Comparison of ENCODE assay signal across 10 cellular contexts in the genomic region with DNA sequence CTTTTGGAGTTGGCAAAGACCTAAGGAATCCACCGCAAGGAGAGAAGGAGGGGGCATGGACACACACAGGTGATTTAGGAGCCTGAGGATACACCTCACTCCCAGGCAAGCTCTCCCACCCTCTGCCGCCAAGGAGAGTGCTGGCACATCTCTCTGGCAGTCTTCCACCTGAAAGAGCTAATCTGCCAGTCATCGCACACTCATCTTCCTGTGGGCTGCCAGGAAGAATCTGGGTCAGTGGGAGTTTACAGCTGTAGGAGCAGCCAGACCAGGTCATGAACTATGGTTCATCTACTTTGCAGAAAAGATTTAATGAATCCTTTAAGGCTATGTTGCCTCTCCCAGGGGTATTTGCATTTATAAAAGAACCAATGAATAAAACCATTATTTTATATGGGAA.
A peak's percentile ranks its signal among the peaks of the same experiment; 100 is the strongest.
DNase-seq lines count a peak whose midpoint lies in the region; ATAC-seq and TF ChIP-seq lines count a peak whose summit lies in the region.
"Had no signal": no experiment of that assay in that cellular context is flagged by ENCODE, and none has a peak within 500 bp of the region (broad histone marks: within the 10 kb centered on the region; RNA-seq: fewer than 3 reads in every experiment).

No MANE protein-coding gene starts in this region.

- TF ChIP-seq EP300 in stomach (IDR thresholded peaks at IDR 0.05), result no peak

- H3K27ac ChIP-seq in stomach, result peak overlapping the region in 4 of 5 donors; percentile 14 to 73 (median 54)

- H3K9me3 ChIP-seq in stomach, result no peaks in the 10 kb centered on the region

- intact Hi-C loops in stomach (cut with DNase I; ENCODE audit: low total_unique reads), result no loop called here

- no peak for TF ChIP-seq CTCF in fibroblast of pulmonary artery (IDR thresholded peaks at IDR 0.05; ENCODE audit: low read length, missing control alignments)
- no peak for TF ChIP-seq CTCF in stomach (IDR thresholded peaks at IDR 0.05)
- TF ChIP-seq CTCF in type B pancreatic cell (conservative IDR thresholded peaks at IDR 0.05), result no peak

- WGBS in stomach, 5 donors, result 80 to 94% (median 86%) methylated on average over 3 of the region's 3 CpGs

- H3K27me3 ChIP-seq in stomach, result no peaks in the 10 kb centered on the region

- H3K27me3 Mint-ChIP-seq in T-helper 2 cell treated with Interferon-gamma antibody and Interleukin-4, amounts not matched to agents 5 μg/mL and 100 μg/mL, for 36 hours (ENCODE audit: low read depth), result peaks cover 7% of the 10 kb centered on the region
- H3K27me3 Mint-ChIP-seq in type B pancreatic cell, result no peaks in the 10 kb centered on the region

- H3K36me3 Mint-ChIP-seq in T-helper 2 cell treated with Interferon-gamma antibody and Interleukin-4, amounts not matched to agents 5 μg/mL and 100 μg/mL, for 36 hours (ENCODE audit: low read depth), result no peaks in the 10 kb centered on the region
- H3K36me3 Mint-ChIP-seq in type B pancreatic cell, result no peaks in the 10 kb centered on the region
- H3K36me3 Mint-ChIP-seq: activated CD4-positive, alpha-beta memory T cell treated with anti-CD3 and anti-CD28 coated beads for 36 hours had no signal

- H3K27ac Mint-ChIP-seq in T-helper 2 cell treated with Interferon-gamma antibody and Interleukin-4, amounts not matched to agents 5 μg/mL and 100 μg/mL, for 36 hours, result no peak overlapping the region
- H3K27ac Mint-ChIP-seq in type B pancreatic cell, result no peak overlapping the region
- H3K27ac Mint-ChIP-seq: activated CD4-positive, alpha-beta memory T cell treated with anti-CD3 and anti-CD28 coated beads for 36 hours had no signal

- no peak overlapping the region for H3K4me3 Mint-ChIP-seq in T-helper 2 cell treated with Interferon-gamma antibody and Interleukin-4, amounts not matched to agents 5 μg/mL and 100 μg/mL, for 36 hours
- H3K4me3 Mint-ChIP-seq in type B pancreatic cell, result no peak overlapping the region
- H3K4me3 Mint-ChIP-seq: activated CD4-positive, alpha-beta memory T cell treated with anti-CD3 and anti-CD28 coated beads for 36 hours; neural crest cell had no signal

- no peaks in the 10 kb centered on the region for H3K4me1 Mint-ChIP-seq in T-helper 2 cell treated with Interferon-gamma antibody and Interleukin-4, amounts not matched to agents 5 μg/mL and 100 μg/mL, for 36 hours (ENCODE audit: low read depth)
- peaks cover 36% of the 10 kb centered on the region for H3K4me1 Mint-ChIP-seq in type B pancreatic cell (ENCODE audit: unreplicated experiment)

- H3K9me3 Mint-ChIP-seq in T-helper 2 cell treated with Interferon-gamma antibody and Interleukin-4, amounts not matched to agents 5 μg/mL and 100 μg/mL, for 36 hours, result no peaks in the 10 kb centered on the region
- peaks cover 4% of the 10 kb centered on the region for H3K9me3 Mint-ChIP-seq in type B pancreatic cell
- H3K9me3 Mint-ChIP-seq: activated CD4-positive, alpha-beta memory T cell treated with anti-CD3 and anti-CD28 coated beads for 36 hours; neural crest cell had no signal

- DNase-seq in HT1080 (ENCODE audit: low read depth) (peak; percentile 96), fibroblast of pulmonary artery (ENCODE audit: low read depth) (peak; percentile 47), stomach (no peak), T-helper 2 cell (no peak), type B pancreatic cell (ENCODE audit: extremely low spot score, unreplicated experiment) (no peak)
- DNase-seq in T-helper 2 cell treated with Interferon-gamma antibody and Interleukin-4, amounts not matched to agents 5 μg/mL and 100 μg/mL, for 36 hours (ENCODE audit: low spot score), result no peak
- DNase-seq: activated CD4-positive, alpha-beta memory T cell treated with anti-CD3 and anti-CD28 coated beads for 36 hours; hippocampal formation had no signal

- peaks cover 17 to 49% (median 26%) of the 10 kb centered on the region in 4 donors for H3K4me1 ChIP-seq in stomach

- no peak for TF ChIP-seq POLR2A in stomach (IDR thresholded peaks at IDR 0.05)

- H3K36me3 ChIP-seq in stomach, result no peaks in the 10 kb centered on the region

- peak; percentile 53 for ATAC-seq in SK-N-SH treated with all-trans-retinoic acid at 6 μM for 48 hours

- H3K4me3 ChIP-seq in fibroblast of pulmonary artery (replicated peaks; ENCODE audit: low read depth, low read length), result no peak overlapping the region
- H3K4me3 ChIP-seq in stomach, result no peak overlapping the region

TF ChIP-seq in SK-N-SH treated with all-trans-retinoic acid at 6 μM for 48 hours, 23 proteins besides CTCF, POLR2A, EP300 and RAD21:
- TF ChIP-seq PPARA (CRISPR knock-in tag; IDR thresholded peaks at IDR 0.05; ENCODE audit: borderline replicate concordance) (no peak), ISL1 (CRISPR knock-in tag; IDR thresholded peaks at IDR 0.05) (peak; percentile 44; the same call in 1 of the 2 replicates)

Comparison
In these comparisons a context has a peak if more than half of its experiments do, and no peak if none do; other contexts are left out.
1. DNase-seq: peak in HT1080 (single experiment) and fibroblast of pulmonary artery (single experiment); none in stomach (single experiment), T-helper 2 cell (0 of 5), T-helper 2 cell treated with Interferon-gamma antibody and Interleukin-4, amounts not matched to agents 5 μg/mL and 100 μg/mL, for 36 hours (single experiment) and type B pancreatic cell (single experiment).